17 cellular contexts compared by ENCODE assay signal in genomic region chr19:5075603-5076002, GRCh38.
DNase-seq lines count a peak whose midpoint lies in the region; ATAC-seq and TF ChIP-seq lines count a peak whose summit lies in the region.
"Had no signal": no experiment of that assay in that cellular context is flagged by ENCODE, and none has a peak within 500 bp of the region (broad histone marks: within the 10 kb centered on the region; RNA-seq: fewer than 3 reads in every experiment).

No MANE protein-coding gene starts in this region.

- in situ Hi-C loops in transverse colon (cut with MboI; ENCODE audit: low pct_ligation_motif_present in 1 of 4, low pct_unique_long_range_greater_than_20kb in 1 of 4, low sequenced_read_pairs in 3 of 4) = no loop called here

- no peaks in the 10 kb centered on the region for H3K27me3 Mint-ChIP-seq in CD8-positive, alpha-beta T cell (ENCODE audit: low read depth)
- no peaks in the 10 kb centered on the region for H3K27me3 Mint-ChIP-seq in activated T-cell treated with anti-CD3 and anti-CD28 coated beads, Interleukin-2, amount 50 U/mL, for 72 hours (ENCODE audit: low read depth)
- H3K27me3 Mint-ChIP-seq in natural killer cell (ENCODE audit: low read depth in 2 of 2) = no peaks in the 10 kb centered on the region
- H3K27me3 Mint-ChIP-seq: activated CD4-positive, alpha-beta T cell treated with anti-CD3 and anti-CD28 coated beads, Interleukin-2, amount 10 ng/mL, durations not matched to agents 7 days and 5 days; stimulated activated memory B cell treated with anti-CD40 and anti-IgM and Interleukin-4, amounts not matched to agents 10 μg/mL and 1 μg/mL and 100 μg/mL, for 72 hours had no signal

- no peak overlapping the region for H3K4me3 ChIP-seq in CD8-positive, alpha-beta T cell (ENCODE audit: low read depth, low read length)
- no peak overlapping the region for H3K4me3 ChIP-seq in Jurkat, Clone E6-1 (ENCODE audit: low read length)
- no peak overlapping the region for H3K4me3 ChIP-seq in gastroesophageal sphincter
- no peak overlapping the region for H3K4me3 ChIP-seq in transverse colon
- H3K4me3 ChIP-seq: esophagus muscularis mucosa, tibial nerve had no signal

- H3K36me3 ChIP-seq in CD8-positive, alpha-beta T cell (ENCODE audit: insufficient read depth, low read length) = no peaks in the 10 kb centered on the region
- H3K36me3 ChIP-seq in gastroesophageal sphincter (peaks cover 0 to 94% of the 10 kb centered on the region in 2 donors), transverse colon (peaks cover 0 to 13% (median 6%) of the 10 kb centered on the region in 4 donors)

- peak; percentile 54 for ATAC-seq in CD8-positive, alpha-beta T cell
- ATAC-seq in activated T-cell treated with anti-CD3 and anti-CD28 coated beads, Interleukin-2, amount 50 U/mL, for 72 hours (replicated peaks in 1 of 2) = peak; percentile 40 to 78
- ATAC-seq in natural killer cell (peak; percentile 77 to 83 (median 81)), gastroesophageal sphincter (no peak)
- ATAC-seq: left cardiac atrium; stimulated activated memory B cell treated with anti-CD40 and anti-IgM and Interleukin-4, amounts not matched to agents 10 μg/mL and 1 μg/mL and 100 μg/mL, for 72 hours had no signal

- TF ChIP-seq CTCF in CD8-positive, alpha-beta T cell (IDR thresholded peaks at IDR 0.05) = no peak
- TF ChIP-seq CTCF in natural killer cell (IDR thresholded peaks at IDR 0.05) (no peak), gastroesophageal sphincter (IDR thresholded peaks at IDR 0.05) (no peak), transverse colon (IDR thresholded peaks at IDR 0.05) (no peak)

- DNase-seq in CD8-positive, alpha-beta T cell = peak in 5 of 7 experiments; percentile 16 to 55 (median 39)
- peak; percentile 68 for DNase-seq in Jurkat, Clone E6-1 (ENCODE audit: low read depth, low spot score)
- peak; percentile 8 to 37 for DNase-seq in activated T-cell treated with anti-CD3 and anti-CD28 coated beads, Interleukin-2, amount 50 U/mL, for 72 hours
- DNase-seq in natural killer cell (peak; percentile 51), cerebellar cortex (ENCODE audit: low spot score) (no peak), transverse colon (no peak)
- DNase-seq: activated CD4-positive, alpha-beta T cell treated with anti-CD3 and anti-CD28 coated beads, Interleukin-2, amount 10 ng/mL, durations not matched to agents 7 days and 5 days; central memory CD4-positive, alpha-beta T cell; Karpas-422; left cardiac atrium; NCI-H526 treated with DMSO at 0.1 percent for 48 hours; Right ventricle myocardium superior; stimulated activated CD4-positive, alpha-beta T cell treated with anti-CD3 and anti-CD28 coated beads, Interleukin-12 subunit alpha, Interleukin-12 subunit beta, amount 100 ng/mL, for 4 hours had no signal

- POLR2A ChIA-PET in CD8-positive, alpha-beta T cell (lab: Charles Lee) = interaction anchor here (0.7 to 1.1 kb wide), 2 partner anchors 30 to 57 kb away, joined by 3 read pairs; no protein-coding TSS in a partner anchor

- H3K4me1 Mint-ChIP-seq in CD8-positive, alpha-beta T cell (ENCODE audit: low read depth) = peaks cover 36% of the 10 kb centered on the region
- peaks cover 4% of the 10 kb centered on the region for H3K4me1 Mint-ChIP-seq in activated T-cell treated with anti-CD3 and anti-CD28 coated beads, Interleukin-2, amount 50 U/mL, for 72 hours (ENCODE audit: low read depth)
- peaks cover 57 to 70% of the 10 kb centered on the region in 2 donors for H3K4me1 Mint-ChIP-seq in natural killer cell

- no peaks in the 10 kb centered on the region for H3K27me3 ChIP-seq in CD8-positive, alpha-beta T cell (ENCODE audit: insufficient read depth, low read length)
- no peaks in the 10 kb centered on the region for H3K27me3 ChIP-seq in gastroesophageal sphincter
- no peaks in the 10 kb centered on the region for H3K27me3 ChIP-seq in transverse colon
- H3K27me3 ChIP-seq: esophagus muscularis mucosa, tibial nerve had no signal

- no peaks in the 10 kb centered on the region for H3K9me3 Mint-ChIP-seq in CD8-positive, alpha-beta T cell
- H3K9me3 Mint-ChIP-seq in activated T-cell treated with anti-CD3 and anti-CD28 coated beads, Interleukin-2, amount 50 U/mL, for 72 hours = no peaks in the 10 kb centered on the region
- H3K9me3 Mint-ChIP-seq in natural killer cell = no peaks in the 10 kb centered on the region
- H3K9me3 Mint-ChIP-seq: activated CD4-positive, alpha-beta T cell treated with anti-CD3 and anti-CD28 coated beads, Interleukin-2, amount 10 ng/mL, durations not matched to agents 7 days and 5 days; stimulated activated memory B cell treated with anti-CD40 and anti-IgM and Interleukin-4, amounts not matched to agents 10 μg/mL and 1 μg/mL and 100 μg/mL, for 72 hours had no signal

- WGBS in gastroesophageal sphincter (ENCODE audit: low coverage in 1 of 2), 2 donors = no CpG with 5 or more reads among the region's 12 CpGs
- WGBS in transverse colon (ENCODE audit: low coverage in 1 of 2), 2 donors = 90% methylated on average over 9 of the region's 12 CpGs; no CpG with 5 or more reads in 1 of the 2 donors

- H3K27ac Mint-ChIP-seq in CD8-positive, alpha-beta T cell = peak overlapping the region; percentile 67
- no peak overlapping the region for H3K27ac Mint-ChIP-seq in activated T-cell treated with anti-CD3 and anti-CD28 coated beads, Interleukin-2, amount 50 U/mL, for 72 hours
- H3K27ac Mint-ChIP-seq in natural killer cell = peak overlapping the region; percentile 71 to 78
- H3K27ac Mint-ChIP-seq: activated CD4-positive, alpha-beta T cell treated with anti-CD3 and anti-CD28 coated beads, Interleukin-2, amount 10 ng/mL, durations not matched to agents 7 days and 5 days had no signal

- peaks cover 19% of the 10 kb centered on the region for H3K4me1 ChIP-seq in CD8-positive, alpha-beta T cell (ENCODE audit: insufficient read depth, low read length)
- H3K4me1 ChIP-seq in gastroesophageal sphincter (peaks cover 0 to 15% (median 0%) of the 10 kb centered on the region in 3 donors), transverse colon (no peaks in the 10 kb centered on the region)

- no peak for TF ChIP-seq POLR2A in gastroesophageal sphincter (IDR thresholded peaks at IDR 0.05)
- TF ChIP-seq POLR2A in transverse colon (IDR thresholded peaks at IDR 0.05) = no peak

- intact Hi-C loops in CD8-positive, alpha-beta T cell (cut with DNase I, micrococcal nuclease) = no loop called here
- intact Hi-C loops in natural killer cell (cut with micrococcal nuclease) = loop anchor here (5.0 kb wide), 1 partner anchor 62 kb away; no protein-coding TSS in a partner anchor
- intact Hi-C loops in transverse colon (cut with DNase I; ENCODE audit: low total_unique reads) = no loop called here

- TF ChIP-seq EP300 in gastroesophageal sphincter (IDR thresholded peaks at IDR 0.05) = no peak
- no peak for TF ChIP-seq EP300 in transverse colon (IDR thresholded peaks at IDR 0.05; ENCODE audit: low read depth)

- peaks cover 40% of the 10 kb centered on the region for H3K36me3 Mint-ChIP-seq in CD8-positive, alpha-beta T cell
- peaks cover 0 to under 1% of the 10 kb centered on the region in 2 donors for H3K36me3 Mint-ChIP-seq in activated T-cell treated with anti-CD3 and anti-CD28 coated beads, Interleukin-2, amount 50 U/mL, for 72 hours (ENCODE audit: insufficient read depth in 2 of 2)
- peaks cover 7% of the 10 kb centered on the region for H3K36me3 Mint-ChIP-seq in natural killer cell

- H3K9me3 ChIP-seq in CD8-positive, alpha-beta T cell (ENCODE audit: low read length) = no peaks in the 10 kb centered on the region
- H3K9me3 ChIP-seq in gastroesophageal sphincter = no peaks in the 10 kb centered on the region
- no peaks in the 10 kb centered on the region for H3K9me3 ChIP-seq in transverse colon
- H3K9me3 ChIP-seq: esophagus muscularis mucosa, tibial nerve had no signal

- peak overlapping the region; percentile 61 for H3K4me3 Mint-ChIP-seq in CD8-positive, alpha-beta T cell
- H3K4me3 Mint-ChIP-seq in activated T-cell treated with anti-CD3 and anti-CD28 coated beads, Interleukin-2, amount 50 U/mL, for 72 hours = no peak overlapping the region
- peak overlapping the region; percentile 84 for H3K4me3 Mint-ChIP-seq in natural killer cell
- H3K4me3 Mint-ChIP-seq: activated CD4-positive, alpha-beta T cell treated with anti-CD3 and anti-CD28 coated beads, Interleukin-2, amount 10 ng/mL, durations not matched to agents 7 days and 5 days; stimulated activated memory B cell treated with anti-CD40 and anti-IgM and Interleukin-4, amounts not matched to agents 10 μg/mL and 1 μg/mL and 100 μg/mL, for 72 hours had no signal

- H3K27ac ChIP-seq in CD8-positive, alpha-beta T cell (ENCODE audit: low read depth, low read length) = no peak overlapping the region
- H3K27ac ChIP-seq in gastroesophageal sphincter (no peak overlapping the region), transverse colon (no peak overlapping the region)
- H3K27ac ChIP-seq: esophagus muscularis mucosa, tibial nerve had no signal

- CTCF ChIA-PET in CD8-positive, alpha-beta T cell (lab: Charles Lee) = no interaction called here

Comparison
In these comparisons a context has a peak if more than half of its experiments do, and no peak if none do; other contexts are left out.
1. DNase-seq: peak in CD8-positive, alpha-beta T cell (5 of 7), Jurkat, Clone E6-1 (single experiment), activated T-cell treated with anti-CD3 and anti-CD28 coated beads, Interleukin-2, amount 50 U/mL, for 72 hours (2 of 2) and natural killer cell (single experiment); none in cerebellar cortex (single experiment) and transverse colon (single experiment).
2. H3K4me3 Mint-ChIP-seq: peak in CD8-positive, alpha-beta T cell (single experiment) and natural killer cell (single experiment); none in activated T-cell treated with anti-CD3 and anti-CD28 coated beads, Interleukin-2, amount 50 U/mL, for 72 hours (0 of 2).